Comparison of ENCODE assay signal across 11 cellular contexts in genomic region chr18:23330423-23330822, GRCh38.
DNase-seq lines count a peak whose midpoint lies in the region; ATAC-seq, FAIRE-seq and TF ChIP-seq lines count a peak whose summit lies in the region.
"Had no signal": no experiment of that assay in that cellular context is flagged by ENCODE, and none has a peak within 500 bp of the region (broad histone marks: within the 10 kb centered on the region; RNA-seq: fewer than 3 reads in every experiment).

No MANE protein-coding gene starts in this region.

- H3K27me3 Mint-ChIP-seq in endodermal cell (ENCODE audit: insufficient read depth), result peaks cover 4% of the 10 kb centered on the region

- WGBS in endodermal cell (ENCODE audit: insufficient coverage in 1 of 2, insufficient read length in 1 of 2), 2 experiments, result 94 to 98% methylated on average over 7 to 8 of the region's 8 CpGs
- over 99% methylated on average over 8 of the region's 8 CpGs for WGBS in HepG2 (ENCODE audit: low lambda C conversion rate)

- POLR2A ChIA-PET in HepG2 (lab: Yijun Ruan, JAX), result no interaction called here

- no peaks in the 10 kb centered on the region for H3K79me2 ChIP-seq in HepG2 (ENCODE audit: insufficient read depth, low read length)

- H3K4me1 ChIP-seq in endodermal cell (ENCODE audit: control insufficient read depth, insufficient read depth, low read length), result no peaks in the 10 kb centered on the region
- H3K4me1 ChIP-seq in HepG2 (ENCODE audit: insufficient read depth, low read length), result no peaks in the 10 kb centered on the region

- peaks cover 16% of the 10 kb centered on the region for H3K36me3 Mint-ChIP-seq in endodermal cell (ENCODE audit: low read depth)

- no peak for TF ChIP-seq RAD21 in HepG2 (CRISPR knock-in tag; IDR thresholded peaks at IDR 0.05)

- peaks cover 17% of the 10 kb centered on the region for H3K9me3 Mint-ChIP-seq in endodermal cell

- BruUV-seq in HepG2 (replicated peaks; lab: Mats Ljungman, UMichigan), result no TSS peak

- no peaks in the 10 kb centered on the region for H3K9me3 ChIP-seq in endodermal cell (ENCODE audit: control insufficient read depth, low read length)
- H3K9me3 ChIP-seq in HepG2 (ENCODE audit: low read length), result no peaks in the 10 kb centered on the region

- H3K27ac ChIP-seq in endodermal cell (ENCODE audit: low read depth, low read length) (no peak overlapping the region), HepG2 (ENCODE audit: extremely low read length, insufficient read depth, low read length) (no peak overlapping the region)
- H3K27ac ChIP-seq: heart left ventricle had no signal

- H3K4me3 ChIP-seq in endodermal cell (ENCODE audit: low read length) (no peak overlapping the region), HepG2 (replicated peaks in 1 of 3; ENCODE audit: insufficient read depth in 1 of 3, low read depth in 2 of 3, low read length in 3 of 3) (no peak overlapping the region)
- H3K4me3 ChIP-seq: heart left ventricle had no signal

- H3K9ac ChIP-seq in endodermal cell (ENCODE audit: extremely low read depth, low read length, poor library complexity, severe bottlenecking) (no peak overlapping the region), HepG2 (ENCODE audit: insufficient read depth, low read depth, low read length) (no peak overlapping the region)

- intact Hi-C loops in HepG2 (cut with micrococcal nuclease; ENCODE audit: unreplicated experiment), result no loop called here

- H3K27me3 ChIP-seq in endodermal cell (ENCODE audit: control insufficient read depth, insufficient read depth, low read length, poor library complexity, severe bottlenecking) (no peaks in the 10 kb centered on the region), HepG2 (ENCODE audit: control insufficient read depth in 1 of 2, insufficient read depth in 2 of 2, low read length in 2 of 2) (no peaks in the 10 kb centered on the region)
- H3K27me3 ChIP-seq: heart left ventricle had no signal

- no peak for TF ChIP-seq POLR2A in HepG2 (IDR thresholded peaks at IDR 0.05; ENCODE audit: insufficient read depth in 1 of 2, low read depth in 2 of 2, low read length in 2 of 2)

- no peaks in the 10 kb centered on the region for H4K20me1 ChIP-seq in HepG2 (ENCODE audit: insufficient read depth, low read length)

- H3K4me1 Mint-ChIP-seq in endodermal cell, result peaks cover 4% of the 10 kb centered on the region

- H3K36me3 ChIP-seq in endodermal cell (ENCODE audit: control insufficient read depth, insufficient read depth, low read length) (no peaks in the 10 kb centered on the region), HepG2 (replicated peaks in 1 of 2; ENCODE audit: control insufficient read depth in 1 of 2, insufficient read depth in 2 of 2, low read length in 2 of 2) (no peaks in the 10 kb centered on the region)
- H3K36me3 ChIP-seq: heart left ventricle had no signal

- no peak overlapping the region for H3K4me2 ChIP-seq in HepG2 (ENCODE audit: low read depth, low read length)

- FAIRE-seq in HepG2 (lab: Jason Lieb, UNC), result no peak

- no peak overlapping the region for H3K4me3 Mint-ChIP-seq in endodermal cell

- peak overlapping the region; percentile 55 for H3K27ac Mint-ChIP-seq in endodermal cell

- TF ChIP-seq EP300 in HepG2 (IDR thresholded peaks at IDR 0.05; ENCODE audit: low read depth in 2 of 2, low read length in 2 of 2) (no peak), HepG2 (CRISPR knock-in tag; IDR thresholded peaks at IDR 0.05; ENCODE audit: borderline replicate concordance) (no peak)

- ATAC-seq in GM19467 (IDR thresholded peaks at IDR 0.05; ENCODE audit: unreplicated experiment) (peak; percentile 92), HG03175 (IDR thresholded peaks at IDR 0.05; ENCODE audit: unreplicated experiment) (peak; percentile 66), HepG2 (no peak)
- ATAC-seq: heart left ventricle had no signal

- DNase-seq in DMS53 treated with DMSO at 0.1 percent for 48 hours (lab: John Stamatoyannopoulos, UW; ENCODE audit: unreplicated experiment), result peak; percentile 50
- no peak for DNase-seq in endodermal cell
- no peak for DNase-seq in HepG2 (ENCODE audit: low spot score)
- DNase-seq in HuH-7.5 (ENCODE audit: low spot score), result no peak
- DNase-seq in T-helper 1 cell, result no peak
- no peak for DNase-seq in activated CD4-positive, alpha-beta T cell treated with anti-CD3 and anti-CD28 coated beads for 1 hour
- DNase-seq: AML-193; heart left ventricle; stimulated activated CD4-positive, alpha-beta T cell treated with anti-CD3 and anti-CD28 coated beads, Interleukin-15, amount 100 ng/mL, for 24 hours had no signal

- CTCF ChIA-PET in HepG2 (lab: Yijun Ruan, JAX; ENCODE audit: low intra/inter-chr PET ratio, low total read pairs), result no interaction called here

- in situ Hi-C loops in HepG2 (cut with HindIII; ENCODE audit: extremely low pct_ligation_motif_present, low pct_unique_long_range_greater_than_20kb), result no loop called here

- H2AFZ ChIP-seq in HepG2 (ENCODE audit: low read length), result no peak overlapping the region

- no peak for TF ChIP-seq CTCF in endodermal cell (conservative IDR thresholded peaks at IDR 0.05)
- no peak for TF ChIP-seq CTCF in HepG2 (CRISPR knock-in tag; IDR thresholded peaks at IDR 0.05)

TF ChIP-seq in HepG2, 621 proteins besides CTCF, POLR2A, EP300 and RAD21:
- TF ChIP-seq ELF1 (CRISPR knock-in tag; IDR thresholded peaks at IDR 0.05), result no peak
- no peak for TF ChIP-seq POLR2AphosphoS5 (IDR thresholded peaks at IDR 0.05; ENCODE audit: low read depth, low read length)
- no peak for TF ChIP-seq NAIF1 (CRISPR knock-in tag; IDR thresholded peaks at IDR 0.05; ENCODE audit: borderline replicate concordance)
- TF ChIP-seq ZNF350 (CRISPR knock-in tag; IDR thresholded peaks at IDR 0.05; ENCODE audit: borderline replicate concordance, low read depth), result no peak
- TF ChIP-seq ZNF607 (CRISPR knock-in tag; IDR thresholded peaks at IDR 0.05; ENCODE audit: borderline replicate concordance), result no peak
- no peak for TF ChIP-seq PRDM4 (CRISPR knock-in tag; IDR thresholded peaks at IDR 0.05; ENCODE audit: borderline replicate concordance)
- no peak for TF ChIP-seq TEAD2 (CRISPR knock-in tag; IDR thresholded peaks at IDR 0.05)
- no peak for TF ChIP-seq MBD4 (IDR thresholded peaks at IDR 0.05; ENCODE audit: borderline replicate concordance, low read length)
- no peak for TF ChIP-seq ZNF24 (IDR thresholded peaks at IDR 0.05)
